ENCODE assay signal across 9 cellular contexts in genomic region chr22:37267661-37268413, GRCh38. TPM values are rescaled to one million over a fixed set of nuclear protein-coding genes. Genes with fewer than 3 reads are reported as not detected.
DNase-seq lines count a peak whose midpoint lies in the region; ATAC-seq and TF ChIP-seq lines count a peak whose summit lies in the region.
"Had no signal": no experiment of that assay in that cellular context is flagged by ENCODE, and none has a peak within 500 bp of the region (broad histone marks: within the 10 kb centered on the region; RNA-seq: fewer than 3 reads in every experiment).

No MANE protein-coding gene starts in this region.

- H3K4me2 ChIP-seq in trophoblast cell (ENCODE audit: low read length) = no peak overlapping the region

- TF ChIP-seq CTCF in NB4 (IDR thresholded peaks at IDR 0.05; ENCODE audit: low read depth, low read length) = no peak

- H2AFZ ChIP-seq in trophoblast cell (ENCODE audit: insufficient read depth, low read length, poor library complexity) = peak overlapping the region; percentile 17

- H3K9me3 ChIP-seq in adipocyte (ENCODE audit: control insufficient read depth, low read length) = peaks cover 17% of the 10 kb centered on the region
- H3K9me3 ChIP-seq in trophoblast cell (ENCODE audit: insufficient read depth, low read depth, low read length) = peaks cover 10% of the 10 kb centered on the region
- H3K9me3 ChIP-seq in SJCRH30 (replicated peaks) = peaks cover 4% of the 10 kb centered on the region; the same call in 1 of the 2 replicates

- ATAC-seq in GM21619 (IDR thresholded peaks at IDR 0.05; ENCODE audit: unreplicated experiment) = no peak

- no peak for TF ChIP-seq POLR2A in NB4 (IDR thresholded peaks at IDR 0.05; ENCODE audit: extremely low read depth, insufficient read length)

- peaks cover 10% of the 10 kb centered on the region for H3K4me1 ChIP-seq in adipocyte (ENCODE audit: control insufficient read depth, insufficient read depth, low read length)
- no peaks in the 10 kb centered on the region for H3K4me1 ChIP-seq in trophoblast cell (ENCODE audit: control insufficient read depth in 1 of 2, insufficient read depth in 2 of 2, low read length in 2 of 2)
- H3K4me1 ChIP-seq in SJCRH30 = no peaks in the 10 kb centered on the region

- no CpG with 5 or more reads among the region's 11 CpGs for WGBS in trophoblast cell (ENCODE audit: extremely low coverage, insufficient coverage, insufficient read length)

- H3K9ac ChIP-seq in adipocyte (ENCODE audit: low read length) (peak overlapping the region; percentile 47), trophoblast cell (ENCODE audit: low read length) (no peak overlapping the region)

- H3K27me3 ChIP-seq in adipocyte (replicated peaks; ENCODE audit: control insufficient read depth, insufficient read depth, low read length) (peaks cover 1% of the 10 kb centered on the region), trophoblast cell (ENCODE audit: insufficient read depth, low read length) (no peaks in the 10 kb centered on the region), SJCRH30 (peaks cover 3% of the 10 kb centered on the region)

- no peak overlapping the region for H3K4me3 ChIP-seq in NB4 (ENCODE audit: low read depth, low read length)
- H3K4me3 ChIP-seq in adipocyte (ENCODE audit: low read length) = no peak overlapping the region
- no peak overlapping the region for H3K4me3 ChIP-seq in trophoblast cell (ENCODE audit: low read depth, low read length)
- no peak overlapping the region for H3K4me3 ChIP-seq in SJCRH30

- no peak overlapping the region for H3K4ac ChIP-seq in trophoblast cell (ENCODE audit: low read depth, low read length)

- H4K8ac ChIP-seq in trophoblast cell (ENCODE audit: low read depth, low read length) = no peak overlapping the region

- H3K27ac ChIP-seq in trophoblast cell (ENCODE audit: low read depth, low read length) (no peak overlapping the region), SJCRH30 (no peak overlapping the region)
- H3K27ac ChIP-seq: 22Rv1 had no signal

- no peak overlapping the region for H2BK12ac ChIP-seq in trophoblast cell (ENCODE audit: low read length)

- H4K12ac ChIP-seq in trophoblast cell (ENCODE audit: low read depth, low read length) = no peak overlapping the region

- no peak overlapping the region for H4K91ac ChIP-seq in trophoblast cell (ENCODE audit: low read depth, low read length)

- DNase-seq in DMS53 (lab: John Stamatoyannopoulos, UW) (peak; percentile 21), DMS53 treated with DMSO at 0.1 percent for 48 hours (lab: John Stamatoyannopoulos, UW; ENCODE audit: unreplicated experiment) (no peak), NB4 (ENCODE audit: low read depth) (peak; percentile 67), adipocyte (ENCODE audit: low read depth) (no peak), trophoblast cell (peak in 1 of 2 donors; percentile 26), LoVo (ENCODE audit: low spot score) (no peak), SJCRH30 (no peak)

- H3K79me2 ChIP-seq in trophoblast cell (ENCODE audit: control insufficient read depth, insufficient read depth, low read length, poor library complexity) = no peaks in the 10 kb centered on the region

- H3K36me3 ChIP-seq in adipocyte (ENCODE audit: control insufficient read depth, insufficient read depth, low read length, severe bottlenecking) (no peaks in the 10 kb centered on the region), trophoblast cell (ENCODE audit: control insufficient read depth in 1 of 2, insufficient read depth in 2 of 2, low read length in 2 of 2) (no peaks in the 10 kb centered on the region), SJCRH30 (no peaks in the 10 kb centered on the region)

- H2AK5ac ChIP-seq in trophoblast cell (ENCODE audit: low read length) = no peak overlapping the region

- no peaks in the 10 kb centered on the region for H3K79me1 ChIP-seq in trophoblast cell (ENCODE audit: low read length)

- H3K14ac ChIP-seq in trophoblast cell (ENCODE audit: low read length) = no peak overlapping the region

- H2BK120ac ChIP-seq in trophoblast cell (ENCODE audit: insufficient read depth, low read length, poor library complexity) = no peak overlapping the region

- no peak overlapping the region for H3K23ac ChIP-seq in trophoblast cell (ENCODE audit: low read length)

- H2BK5ac ChIP-seq in trophoblast cell (ENCODE audit: low read depth, low read length, poor library complexity) = no peak overlapping the region

- H3K18ac ChIP-seq in trophoblast cell (ENCODE audit: low read length) = no peak overlapping the region

RNA-seq across cellular contexts. Expression of gene CYTH4, which starts 14.5 kb away (rescaled TPM):
- not detected in 2 replicates for polyA plus RNA-seq in trophoblast cell (2013)
- not detected in 2 replicates for total RNA-seq in SJCRH30 (2014; rRNA removed; shearing (Covaris generic))

RNA-seq across cellular contexts. Expression of gene RAC2, which starts 23.8 kb away (rescaled TPM):
- polyA plus RNA-seq in trophoblast cell (2013) = 1.9 and 2.5 TPM in 2 replicates
- total RNA-seq in SJCRH30 (2014; rRNA removed; shearing (Covaris generic)) = not detected in 2 replicates

RNA-seq across cellular contexts. Expression of gene SSTR3, which starts 55.6 kb away (rescaled TPM):
- not detected in 2 replicates for polyA plus RNA-seq in trophoblast cell (2013)
- total RNA-seq in SJCRH30 (2014; rRNA removed; shearing (Covaris generic)) = not detected in 2 replicates

Comparison
In these comparisons a context has a peak if more than half of its experiments do, and no peak if none do; other contexts are left out.
1. DNase-seq: peak in DMS53 (single experiment) and NB4 (single experiment); none in DMS53 treated with DMSO at 0.1 percent for 48 hours (single experiment), adipocyte (single experiment), LoVo (single experiment) and SJCRH30 (0 of 2).